In genomic region chr6:219641-220198, GRCh38 we compare ENCODE assay signal across 9 cellular contexts.
A peak's percentile ranks its signal among the peaks of the same experiment; 100 is the strongest.
DNase-seq lines count a peak whose midpoint lies in the region; ATAC-seq and TF ChIP-seq lines count a peak whose summit lies in the region.
"Had no signal": no experiment of that assay in that cellular context is flagged by ENCODE, and none has a peak within 500 bp of the region (broad histone marks: within the 10 kb centered on the region; RNA-seq: fewer than 3 reads in every experiment).

No MANE protein-coding gene starts in this region.

- H3K36me3 Mint-ChIP-seq in CD4-positive, alpha-beta memory T cell = no peaks in the 10 kb centered on the region
- H3K36me3 Mint-ChIP-seq in naive thymus-derived CD8-positive, alpha-beta T cell = no peaks in the 10 kb centered on the region

- peaks cover 27% of the 10 kb centered on the region for H3K4me1 ChIP-seq in CD4-positive, alpha-beta memory T cell (ENCODE audit: insufficient read depth, low read length)

- POLR2A ChIA-PET in CD4-positive, alpha-beta memory T cell (lab: Charles Lee; ENCODE audit: partially characterized antibody) = no interaction called here
- POLR2A ChIA-PET in naive thymus-derived CD8-positive, alpha-beta T cell (lab: Charles Lee) = no interaction called here

- peak overlapping the region; percentile 46 for H3K4me3 ChIP-seq in GM12865 (ENCODE audit: low read depth, low read length)
- H3K4me3 ChIP-seq in CD4-positive, alpha-beta memory T cell (ENCODE audit: low read length in 2 of 2) = no peak overlapping the region

- no peaks in the 10 kb centered on the region for H3K9me3 ChIP-seq in CD4-positive, alpha-beta memory T cell (ENCODE audit: control insufficient read depth in 1 of 2, low read length in 2 of 2)

- TF ChIP-seq CTCF in GM12865 (IDR thresholded peaks at IDR 0.05; ENCODE audit: insufficient read depth, low read depth, low read length, missing control alignments) = no peak

- intact Hi-C loops in posterior vena cava (cut with DNase I) = no loop called here
- intact Hi-C loops in CD4-positive, alpha-beta memory T cell (cut with micrococcal nuclease) = loop anchor here (5.0 kb wide), 1 partner anchor 73 kb away; the partner anchor contains the start of gene DUSP22

- DNase-seq in GM12865 (ENCODE audit: low read depth) (peak; percentile 69), OCI-M1 (lab: John Stamatoyannopoulos, UW) (peak; percentile 92), glomerular visceral epithelial cell (ENCODE audit: extremely low spot score) (peak; percentile 49), posterior vena cava (ENCODE audit: low spot score) (peak; percentile 93), dermis blood vessel endothelial cell (no peak)
- DNase-seq in CD4-positive, alpha-beta memory T cell = no peak
- DNase-seq in naive thymus-derived CD8-positive, alpha-beta T cell = no peak

- H3K9me3 Mint-ChIP-seq in CD4-positive, alpha-beta memory T cell = no peaks in the 10 kb centered on the region
- H3K9me3 Mint-ChIP-seq in naive thymus-derived CD8-positive, alpha-beta T cell = no peaks in the 10 kb centered on the region

- H3K27ac ChIP-seq in CD4-positive, alpha-beta memory T cell (ENCODE audit: low read depth, low read length) = no peak overlapping the region

- no peaks in the 10 kb centered on the region for H3K27me3 ChIP-seq in CD4-positive, alpha-beta memory T cell (ENCODE audit: insufficient read depth, low read length)

- no peaks in the 10 kb centered on the region for H3K36me3 ChIP-seq in CD4-positive, alpha-beta memory T cell (ENCODE audit: insufficient read depth, low read length)

- H3K4me1 Mint-ChIP-seq in CD4-positive, alpha-beta memory T cell = peaks cover 17 to 68% (median 43%) of the 10 kb centered on the region in 4 donors
- H3K4me1 Mint-ChIP-seq in naive thymus-derived CD8-positive, alpha-beta T cell = peaks cover 7 to 58% (median 20%) of the 10 kb centered on the region in 4 donors

- no peak for ATAC-seq in naive thymus-derived CD8-positive, alpha-beta T cell
- ATAC-seq in GM19324 (IDR thresholded peaks at IDR 0.05; ENCODE audit: low FRiP score, unreplicated experiment) = no peak

- H3K4me3 Mint-ChIP-seq in CD4-positive, alpha-beta memory T cell = no peak overlapping the region
- H3K4me3 Mint-ChIP-seq in naive thymus-derived CD8-positive, alpha-beta T cell = no peak overlapping the region

- H3K27ac Mint-ChIP-seq in CD4-positive, alpha-beta memory T cell = peak overlapping the region in 1 of 7 donors; percentile 37
- no peak overlapping the region for H3K27ac Mint-ChIP-seq in naive thymus-derived CD8-positive, alpha-beta T cell
- H3K27ac Mint-ChIP-seq: activated T-helper 2 cell treated with anti-CD3 and anti-CD28 coated beads, Interferon-gamma antibody, Interleukin-2, Interleukin-4, amounts not matched to agents 10 μg/mL and 5 μg/mL and 100 μg/mL, durations not matched to agents 14 hours and 24 hours and 36 hours had no signal

- CTCF ChIA-PET in CD4-positive, alpha-beta memory T cell (lab: Charles Lee; ENCODE audit: partially characterized antibody) = no interaction called here

- no peaks in the 10 kb centered on the region for H3K27me3 Mint-ChIP-seq in CD4-positive, alpha-beta memory T cell
- H3K27me3 Mint-ChIP-seq in naive thymus-derived CD8-positive, alpha-beta T cell = no peaks in the 10 kb centered on the region

Comparison
In these comparisons a context has a peak if more than half of its experiments do, and no peak if none do; other contexts are left out.
1. DNase-seq: peak in GM12865 (single experiment), OCI-M1 (single experiment), glomerular visceral epithelial cell (single experiment) and posterior vena cava (single experiment); none in dermis blood vessel endothelial cell (single experiment), CD4-positive, alpha-beta memory T cell (0 of 5) and naive thymus-derived CD8-positive, alpha-beta T cell (0 of 10).